10 cellular contexts compared by ENCODE assay signal in the genomic region with DNA sequence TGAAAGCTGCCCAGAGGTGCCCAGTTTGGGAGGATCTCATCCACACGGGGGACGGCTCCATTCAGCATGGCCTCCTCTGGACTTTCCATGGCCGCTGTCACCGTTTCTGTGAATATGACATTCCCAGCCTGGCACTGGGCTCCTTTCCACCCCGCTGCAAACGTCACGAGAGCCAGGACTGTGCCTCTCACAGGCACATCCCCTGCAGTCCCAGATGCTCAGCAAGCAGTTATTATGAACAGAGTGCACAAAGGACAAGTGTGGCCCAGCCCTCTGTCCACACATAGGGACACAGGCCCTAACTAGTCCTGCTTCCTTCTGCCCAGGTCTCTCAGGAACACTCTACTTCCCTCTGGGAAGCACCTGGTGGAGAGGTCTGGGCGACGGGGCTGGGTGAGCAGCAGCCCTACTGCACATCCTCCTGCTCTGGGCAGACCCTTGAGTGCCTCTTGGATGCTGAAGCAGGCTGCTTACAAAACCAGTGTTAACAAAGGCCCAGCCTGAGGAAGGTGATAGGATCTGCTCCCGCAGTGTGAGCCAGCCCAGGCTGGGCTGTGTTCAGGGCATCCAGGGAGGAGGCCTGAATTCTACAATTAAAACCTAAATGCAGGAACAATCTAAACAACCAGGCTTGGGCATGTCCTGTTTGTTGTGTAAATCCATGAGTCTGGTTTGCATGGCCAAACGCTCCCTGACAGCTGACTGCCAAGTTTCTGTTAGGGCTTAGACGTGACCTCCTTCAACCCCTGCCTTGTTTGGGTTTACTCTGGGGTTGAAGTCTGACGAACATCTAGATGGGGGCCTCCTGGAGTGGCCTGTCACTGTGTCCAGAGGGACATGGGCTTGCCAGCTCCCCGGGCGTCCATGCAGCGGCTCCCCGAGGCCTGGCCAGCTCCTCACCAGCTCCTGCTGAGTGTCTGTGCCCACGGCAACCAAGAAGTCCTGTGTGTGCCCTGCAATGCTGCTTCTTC.
DNase-seq lines count a peak whose midpoint lies in the region; ATAC-seq, FAIRE-seq and TF ChIP-seq lines count a peak whose summit lies in the region.
"Had no signal": no experiment of that assay in that cellular context is flagged by ENCODE, and none has a peak within 500 bp of the region (broad histone marks: within the 10 kb centered on the region; RNA-seq: fewer than 3 reads in every experiment).

No MANE protein-coding gene starts in this region.

- TF ChIP-seq POLR2A in H1 (IDR thresholded peaks at IDR 0.05; ENCODE audit: control extremely low read depth in 1 of 2, low read depth in 2 of 2, low read length in 2 of 2) = no peak
- TF ChIP-seq POLR2A in vagina (IDR thresholded peaks at IDR 0.05) = no peak

- no peak overlapping the region for H2BK15ac ChIP-seq in H1 (ENCODE audit: low read length)

- H2BK120ac ChIP-seq in H1 (replicated peaks; ENCODE audit: low read depth, low read length) (no peak overlapping the region), trophoblast cell (ENCODE audit: insufficient read depth, low read length, poor library complexity) (no peak overlapping the region)

- no peak for TF ChIP-seq EP300 in H1 (IDR thresholded peaks at IDR 0.05; ENCODE audit: borderline replicate concordance in 1 of 2, low read depth in 2 of 2, low read length in 2 of 2)

- no peak for TF ChIP-seq RAD21 in H1 (IDR thresholded peaks at IDR 0.05 in 1 of 2, conservative IDR thresholded peaks at IDR 0.05 in 1 of 2; ENCODE audit: low read depth in 2 of 2, low read length in 2 of 2)

- H3K4me1 ChIP-seq in H1 (replicated peaks in 1 of 4; ENCODE audit: control insufficient read depth in 3 of 4, insufficient read depth in 4 of 4, low read length in 3 of 4) (no peaks in the 10 kb centered on the region; a peak in 1 of 7 replicates), mucosa of descending colon (ENCODE audit: low read depth) (no peaks in the 10 kb centered on the region), vagina (peaks cover 56% of the 10 kb centered on the region), trophoblast cell (ENCODE audit: control insufficient read depth in 1 of 2, insufficient read depth in 2 of 2, low read length in 2 of 2) (peaks cover 0 to 4% of the 10 kb centered on the region in 2 experiments)

- TF ChIP-seq CTCF in H1 (IDR thresholded peaks at IDR 0.05; ENCODE audit: control extremely low read depth in 1 of 3, insufficient read depth in 1 of 3, low read depth in 1 of 3, low read length in 3 of 3) = no peak
- TF ChIP-seq CTCF in mucosa of descending colon (IDR thresholded peaks at IDR 0.05) = no peak
- no peak for TF ChIP-seq CTCF in vagina (IDR thresholded peaks at IDR 0.05)

- no peaks in the 10 kb centered on the region for H3K79me1 ChIP-seq in H1 (ENCODE audit: low read depth, low read length)
- no peaks in the 10 kb centered on the region for H3K79me1 ChIP-seq in trophoblast cell (ENCODE audit: low read length)

- H3K23ac ChIP-seq in H1 (ENCODE audit: insufficient read length) (no peak overlapping the region), trophoblast cell (ENCODE audit: low read length) (no peak overlapping the region)

- H4K8ac ChIP-seq in H1 (ENCODE audit: extremely low read depth, insufficient read depth, low read length) (peak overlapping the region; percentile 31; the same call in 1 of the 2 replicates), trophoblast cell (ENCODE audit: low read depth, low read length) (no peak overlapping the region)

- H2BK5ac ChIP-seq in H1 (ENCODE audit: low read depth, low read length) (no peak overlapping the region), trophoblast cell (ENCODE audit: low read depth, low read length, poor library complexity) (no peak overlapping the region)

- H3K4ac ChIP-seq in H1 (replicated peaks; ENCODE audit: insufficient read length, low read depth, low read length) (no peak overlapping the region), trophoblast cell (ENCODE audit: low read depth, low read length) (no peak overlapping the region)

- no peaks in the 10 kb centered on the region for H3K23me2 ChIP-seq in H1 (ENCODE audit: low read depth, low read length)

- intact Hi-C loops in mucosa of descending colon (cut with DNase I, micrococcal nuclease) (no loop called here), vagina (cut with DNase I) (loop anchor here (10.0 kb wide), 1 partner anchor 120 kb away; no protein-coding TSS in a partner anchor)

- H4K12ac ChIP-seq in trophoblast cell (ENCODE audit: low read depth, low read length) = no peak overlapping the region

- H3K9me3 ChIP-seq in H1 (ENCODE audit: insufficient read depth in 2 of 2, low read depth in 1 of 2, low read length in 1 of 2) = no peaks in the 10 kb centered on the region
- H3K9me3 ChIP-seq in mucosa of descending colon = no peaks in the 10 kb centered on the region
- H3K9me3 ChIP-seq in vagina = no peaks in the 10 kb centered on the region
- H3K9me3 ChIP-seq in trophoblast cell (ENCODE audit: insufficient read depth, low read depth, low read length) = peaks cover 2% of the 10 kb centered on the region

- no peaks in the 10 kb centered on the region for H4K20me1 ChIP-seq in H1 (replicated peaks in 1 of 2; ENCODE audit: control insufficient read depth in 1 of 2, insufficient read depth in 2 of 2, low read length in 2 of 2)

- CTCF ChIA-PET in H1 (lab: Charles Lee; ENCODE audit: partially characterized antibody) = interaction anchor here (0.7 to 1.4 kb wide), 4 partner anchors 49 to 272 kb away, joined by 3 to 8 read pairs (median 4); no protein-coding TSS in a partner anchor

- no peak overlapping the region for H2AK5ac ChIP-seq in H1 (ENCODE audit: low read depth, low read length)
- no peak overlapping the region for H2AK5ac ChIP-seq in trophoblast cell (ENCODE audit: low read length)

- H3K27ac ChIP-seq in H1 (ENCODE audit: low read depth, low read length) (no peak overlapping the region), vagina (peak overlapping the region; percentile 62), trophoblast cell (ENCODE audit: low read depth, low read length) (no peak overlapping the region)

- H3K4me2 ChIP-seq in H1 (ENCODE audit: insufficient read depth in 1 of 2, low read depth in 2 of 2, low read length in 2 of 2) (no peak overlapping the region), trophoblast cell (ENCODE audit: low read length) (no peak overlapping the region)

- H3K27me3 ChIP-seq in H1 (replicated peaks in 1 of 4; ENCODE audit: control insufficient read depth in 3 of 4, extremely low read depth in 1 of 4, insufficient read depth in 3 of 4, low read length in 3 of 4) (no peaks in the 10 kb centered on the region), vagina (no peaks in the 10 kb centered on the region), trophoblast cell (ENCODE audit: insufficient read depth, low read length) (no peaks in the 10 kb centered on the region)

- POLR2A ChIA-PET in H1 (lab: Charles Lee; ENCODE audit: partially characterized antibody) = no interaction called here

- no peaks in the 10 kb centered on the region for H3K36me3 ChIP-seq in H1 (ENCODE audit: control insufficient read depth in 2 of 4, insufficient read depth in 4 of 4, low read length in 3 of 4)
- H3K36me3 ChIP-seq in mucosa of descending colon (ENCODE audit: low read depth) = no peaks in the 10 kb centered on the region
- no peaks in the 10 kb centered on the region for H3K36me3 ChIP-seq in vagina
- H3K36me3 ChIP-seq in trophoblast cell (ENCODE audit: control insufficient read depth in 1 of 2, insufficient read depth in 2 of 2, low read length in 2 of 2) = no peaks in the 10 kb centered on the region

- peak; percentile 41 for DNase-seq in activated CD8-positive, alpha-beta memory T cell treated with anti-CD3 and anti-CD28 coated beads, Interleukin-2, amount 50 U/mL, for 48 hours
- no peak for DNase-seq in activated CD8-positive, alpha-beta memory T cell treated with anti-CD3 and anti-CD28 coated beads for 24 hours
- peak in 1 of 2 experiments; percentile 29 for DNase-seq in H1 (ENCODE audit: low read depth in 1 of 2, low spot score in 2 of 2)
- DNase-seq in mucosa of descending colon = peak in 1 of 3 donors; percentile 23
- DNase-seq in vagina (ENCODE audit: extremely low spot score in 2 of 2) = peak in 1 of 2 donors; percentile 13
- no peak for DNase-seq in trophoblast cell
- no peak for DNase-seq in RPMI8226
- DNase-seq: activated naive CD8-positive, alpha-beta T cell treated with anti-CD3 and anti-CD28 coated beads, Interleukin-2, amount 50 U/mL, for 24 hours; stimulated activated CD4-positive, alpha-beta T cell treated with anti-CD3 and anti-CD28 coated beads, Interleukin-4, amount 100 ng/mL, for 1 hour had no signal

- 91% methylated on average over 18 of the region's 18 CpGs; no CpG with 5 or more reads in 1 of the 2 experiments for WGBS in H1 (ENCODE audit: extremely low coverage in 1 of 2, insufficient coverage in 1 of 2, insufficient read length in 1 of 2, insufficient replicate concordance in 2 of 2, low coverage in 1 of 2, low lambda C conversion rate in 2 of 2, missing lambda C conversion rate in 1 of 2), 2 experiments
- WGBS in trophoblast cell (ENCODE audit: extremely low coverage, insufficient coverage, insufficient read length) = no CpG with 5 or more reads among the region's 18 CpGs

- no peak overlapping the region for H2BK20ac ChIP-seq in H1 (ENCODE audit: low read length)

- H4K5ac ChIP-seq in H1 (ENCODE audit: insufficient read length, low read depth, low read length) = no peak overlapping the region

- H2AFZ ChIP-seq in H1 (ENCODE audit: low read length) (0 out of 2 replicates have a peak overlapping the region, but pooled peaks have one; percentile 13), trophoblast cell (ENCODE audit: insufficient read depth, low read length, poor library complexity) (no peak overlapping the region)

- H3K18ac ChIP-seq in H1 (ENCODE audit: extremely low read depth, low read length) (no peak overlapping the region), trophoblast cell (ENCODE audit: low read length) (no peak overlapping the region)

- H3K4me3 ChIP-seq in H1 (ENCODE audit: extremely low read depth in 1 of 4, insufficient read depth in 2 of 4, low read depth in 3 of 4, low read length in 4 of 4) (no peak overlapping the region), mucosa of descending colon (no peak overlapping the region), vagina (no peak overlapping the region), trophoblast cell (ENCODE audit: low read depth, low read length) (no peak overlapping the region)

- H3K9ac ChIP-seq in H1 (replicated peaks in 1 of 4; ENCODE audit: extremely low read depth in 1 of 4, low read depth in 3 of 4, low read length in 3 of 4) = no peak overlapping the region
- H3K9ac ChIP-seq in trophoblast cell (ENCODE audit: low read length) = no peak overlapping the region

- ATAC-seq in mucosa of descending colon = peak; percentile 58
- ATAC-seq in HG03442 (IDR thresholded peaks at IDR 0.05; ENCODE audit: unreplicated experiment) = no peak
- ATAC-seq: activated naive CD8-positive, alpha-beta T cell treated with anti-CD3 and anti-CD28 coated beads, Interleukin-2, amount 50 U/mL, for 24 hours had no signal

- FAIRE-seq in H1 (lab: Jason Lieb, UNC) = no peak

- H2BK12ac ChIP-seq in H1 (ENCODE audit: low read depth, low read length) (no peak overlapping the region), trophoblast cell (ENCODE audit: low read length) (no peak overlapping the region)

- H3K79me2 ChIP-seq in H1 (ENCODE audit: control insufficient read depth in 1 of 2, insufficient read depth in 2 of 2, low read length in 2 of 2) (no peaks in the 10 kb centered on the region), trophoblast cell (ENCODE audit: control insufficient read depth, insufficient read depth, low read length, poor library complexity) (no peaks in the 10 kb centered on the region)

- no peak overlapping the region for H3K56ac ChIP-seq in H1 (replicated peaks; ENCODE audit: insufficient read length, low read depth, low read length)

- H3K14ac ChIP-seq in H1 (ENCODE audit: insufficient read length) = no peak overlapping the region
- no peak overlapping the region for H3K14ac ChIP-seq in trophoblast cell (ENCODE audit: low read length)

- H4K91ac ChIP-seq in H1 (replicated peaks; ENCODE audit: insufficient read length, low read length) (peak overlapping the region; percentile 10), trophoblast cell (ENCODE audit: low read depth, low read length) (no peak overlapping the region)
